ENCODE assay signal across 1 cellular context in genomic region chr9:78004478-78005229, GRCh38.
TF ChIP-seq lines count a peak whose summit lies in the region.

No MANE protein-coding gene starts in this region.

TF ChIP-seq in HEK293, 187 proteins besides CTCF, POLR2A, EP300 and RAD21 (continued from another document):
- no peak for TF ChIP-seq PRDM2 (tag by site-specific recombination; IDR thresholded peaks at IDR 0.05; ENCODE audit: borderline replicate concordance)
- TF ChIP-seq ZNF366 (tag by site-specific recombination; conservative IDR thresholded peaks at IDR 0.05) = 0 out of 2 replicates have a peak, but pooled peaks have one; percentile 27
- no peak for TF ChIP-seq ZEB2 (tag by site-specific recombination; IDR thresholded peaks at IDR 0.05)
- no peak for TF ChIP-seq ZFP41 (tag by site-specific recombination; IDR thresholded peaks at IDR 0.05; ENCODE audit: borderline replicate concordance)
- no peak for TF ChIP-seq ZNF132 (tag by site-specific recombination; IDR thresholded peaks at IDR 0.05; ENCODE audit: borderline replicate concordance)
- no peak for TF ChIP-seq SETDB1 (IDR thresholded peaks at IDR 0.05; ENCODE audit: insufficient read length, low read length)
- TF ChIP-seq GLIS1 (tag by site-specific recombination; IDR thresholded peaks at IDR 0.05) = peak; percentile 45
- no peak for TF ChIP-seq HOXD13 (CRISPR knock-in tag; IDR thresholded peaks at IDR 0.05; ENCODE audit: borderline replicate concordance)
- TF ChIP-seq ZBTB11 (tag by site-specific recombination; conservative IDR thresholded peaks at IDR 0.05; ENCODE audit: low read depth) = no peak
- TF ChIP-seq ZBTB7A (tag by site-specific recombination; IDR thresholded peaks at IDR 0.05; ENCODE audit: low read depth) = no peak
- peak; percentile 73; the same call in 1 of the 2 replicates for TF ChIP-seq ZNF362 (tag by site-specific recombination; IDR thresholded peaks at IDR 0.05)
- TF ChIP-seq ZNF146 (tag by site-specific recombination; IDR thresholded peaks at IDR 0.05) = no peak
- no peak for TF ChIP-seq ZNF394 (tag by site-specific recombination; IDR thresholded peaks at IDR 0.05; ENCODE audit: borderline replicate concordance)
- TF ChIP-seq PRDM6 (tag by site-specific recombination; IDR thresholded peaks at IDR 0.05) = peak; percentile 53; the same call in 1 of the 2 replicates
- no peak for TF ChIP-seq BCL11B (tag by site-specific recombination; IDR thresholded peaks at IDR 0.05; ENCODE audit: low read depth)
- TF ChIP-seq ZNF701 (tag by site-specific recombination; IDR thresholded peaks at IDR 0.05) = no peak
- TF ChIP-seq ZNF514 (tag by site-specific recombination; IDR thresholded peaks at IDR 0.05) = no peak
- TF ChIP-seq SP7 (tag by site-specific recombination; IDR thresholded peaks at IDR 0.05) = peak; percentile 26; the same call in 1 of the 2 replicates
- no peak for TF ChIP-seq ZBTB20 (tag by site-specific recombination; IDR thresholded peaks at IDR 0.05)
- no peak for TF ChIP-seq ZNF501 (tag by site-specific recombination; IDR thresholded peaks at IDR 0.05)
- no peak for TF ChIP-seq ZFP37 (tag by site-specific recombination; IDR thresholded peaks at IDR 0.05)
